1 cellular context compared by ENCODE assay signal in the genomic region with DNA sequence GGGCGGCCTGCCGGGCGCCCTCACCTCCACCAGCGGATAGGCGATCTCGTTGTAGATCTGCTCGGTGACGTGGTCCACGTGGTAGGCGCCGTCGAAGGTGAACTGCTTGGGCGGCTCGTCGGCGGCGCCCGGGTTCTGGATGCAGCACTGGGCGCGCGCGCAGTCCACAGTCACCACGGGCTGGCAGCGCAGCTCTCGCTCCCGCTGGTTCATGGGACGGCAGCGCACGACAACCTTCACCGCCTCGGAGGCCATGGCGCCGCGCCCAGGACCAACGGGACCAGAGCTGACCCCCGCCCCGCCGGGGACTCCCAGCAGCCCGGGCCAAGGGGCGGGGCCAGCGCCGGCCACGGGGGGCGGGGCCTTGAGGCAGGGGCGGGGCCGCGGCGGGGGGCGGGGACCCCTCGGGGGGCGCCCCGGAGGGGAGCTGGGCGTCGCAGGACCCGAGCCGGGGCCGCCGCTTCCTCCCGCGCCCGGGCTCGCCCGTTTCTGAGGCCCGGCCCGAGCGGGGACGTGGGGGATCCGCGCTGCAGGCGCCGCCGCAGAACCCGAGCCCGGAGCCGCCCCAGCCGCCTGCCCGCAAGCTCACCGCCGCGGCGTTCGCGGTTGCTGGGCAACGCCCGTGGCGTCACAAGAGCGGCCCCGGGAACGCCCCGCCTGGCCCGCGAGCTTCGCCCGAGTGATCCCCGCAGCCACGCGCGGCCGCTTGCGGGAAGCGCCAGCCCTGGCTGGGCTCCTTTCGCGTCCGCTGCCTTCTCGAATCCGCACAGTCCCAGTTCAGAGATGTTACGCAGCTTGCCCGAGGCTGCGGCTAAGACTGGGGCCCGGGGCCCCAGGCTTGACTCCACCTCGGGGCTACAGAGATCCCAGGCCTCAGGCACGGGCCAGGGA.
TF ChIP-seq lines count a peak whose summit lies in the region.

A gene (minus strand): TSS at position 556 of the 891 bp plus-strand sequence. CDS start 301 bp downstream, at position 255.

TF ChIP-seq in H1, 55 proteins besides CTCF, POLR2A, EP300 and RAD21:
- no peak for TF ChIP-seq ZNF274 (IDR thresholded peaks at IDR 0.05; ENCODE audit: borderline replicate concordance, extremely low read depth, low read length)
- peak; percentile 53; the same call in 1 of the 2 replicates for TF ChIP-seq RBBP5 (IDR thresholded peaks at IDR 0.05; ENCODE audit: borderline replicate concordance, low read depth, low read length)
- no peak for TF ChIP-seq SUZ12 (IDR thresholded peaks at IDR 0.05; ENCODE audit: low read length)
- TF ChIP-seq, protein P1, sequence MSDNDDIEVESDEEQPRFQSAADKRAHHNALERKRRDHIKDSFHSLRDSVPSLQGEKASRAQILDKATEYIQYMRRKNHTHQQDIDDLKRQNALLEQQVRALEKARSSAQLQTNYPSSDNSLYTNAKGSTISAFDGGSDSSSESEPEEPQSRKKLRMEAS (IDR thresholded peaks at IDR 0.05): peak; percentile 99
- TF ChIP-seq KDM4A (IDR thresholded peaks at IDR 0.05; ENCODE audit: low read depth, low read length, severe bottlenecking): peak; percentile 91
- TF ChIP-seq CREB1 (IDR thresholded peaks at IDR 0.05): peak; percentile 76
- TF ChIP-seq PHF8 (conservative IDR thresholded peaks at IDR 0.05; ENCODE audit: low read depth, low read length): peak; percentile 70
- TF ChIP-seq ASH2L (IDR thresholded peaks at IDR 0.05; ENCODE audit: low read length): no peak
- TF ChIP-seq, protein P2, sequence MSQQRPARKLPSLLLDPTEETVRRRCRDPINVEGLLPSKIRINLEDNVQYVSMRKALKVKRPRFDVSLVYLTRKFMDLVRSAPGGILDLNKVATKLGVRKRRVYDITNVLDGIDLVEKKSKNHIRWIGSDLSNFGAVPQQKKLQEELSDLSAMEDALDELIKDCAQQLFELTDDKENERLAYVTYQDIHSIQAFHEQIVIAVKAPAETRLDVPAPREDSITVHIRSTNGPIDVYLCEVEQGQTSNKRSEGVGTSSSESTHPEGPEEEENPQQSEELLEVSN (IDR thresholded peaks at IDR 0.05): peak; percentile 99
- TF ChIP-seq SIN3A (conservative IDR thresholded peaks at IDR 0.05 in 1 of 2, IDR thresholded peaks at IDR 0.05 in 1 of 2; ENCODE audit: low read depth in 1 of 2, low read length in 2 of 2): peak; percentile 44 to 45; a peak in 1 of 4 replicates
